ENCODE assay signal across 15 cellular contexts in genomic region chr5:126448720-126449119, GRCh38. TPM values are rescaled to one million over a fixed set of nuclear protein-coding genes. Genes with fewer than 3 reads are reported as not detected.
DNase-seq lines count a peak whose midpoint lies in the region; ATAC-seq and TF ChIP-seq lines count a peak whose summit lies in the region.
"Had no signal": no experiment of that assay in that cellular context is flagged by ENCODE, and none has a peak within 500 bp of the region (broad histone marks: within the 10 kb centered on the region; RNA-seq: fewer than 3 reads in every experiment).

No MANE protein-coding gene starts in this region.

- TF ChIP-seq CTCF in MM.1S (IDR thresholded peaks at IDR 0.05; ENCODE audit: low read length) (no peak), natural killer cell (IDR thresholded peaks at IDR 0.05) (no peak), WERI-Rb-1 (IDR thresholded peaks at IDR 0.05; ENCODE audit: low read depth, low read length) (no peak)

- H3K4me2 ChIP-seq in MM.1S (ENCODE audit: low read depth, low read length) = peak overlapping the region; percentile 89; the same call in 1 of the 2 replicates

- ATAC-seq in natural killer cell (no peak), HG03565 (IDR thresholded peaks at IDR 0.05; ENCODE audit: unreplicated experiment) (no peak)
- ATAC-seq: HCT116, heart right ventricle had no signal

- no peaks in the 10 kb centered on the region for H3K9me2 ChIP-seq in MM.1S (replicated peaks; ENCODE audit: insufficient read depth, low read length)

- H3K36me3 Mint-ChIP-seq in activated naive CD8-positive, alpha-beta T cell treated with anti-CD3 and anti-CD28 coated beads for 36 hours = peaks cover 30% of the 10 kb centered on the region
- no peaks in the 10 kb centered on the region for H3K36me3 Mint-ChIP-seq in natural killer cell

- H3K27ac Mint-ChIP-seq in activated naive CD8-positive, alpha-beta T cell treated with anti-CD3 and anti-CD28 coated beads for 36 hours = peak overlapping the region; percentile 71
- H3K27ac Mint-ChIP-seq in natural killer cell = peak overlapping the region; percentile 100

- H3K4me1 Mint-ChIP-seq in activated naive CD8-positive, alpha-beta T cell treated with anti-CD3 and anti-CD28 coated beads for 36 hours = peaks cover 78% of the 10 kb centered on the region
- H3K4me1 Mint-ChIP-seq in natural killer cell = peaks cover 47 to 49% of the 10 kb centered on the region in 2 donors

- no peak overlapping the region for H2AFZ ChIP-seq in MM.1S (ENCODE audit: low read length)

- no peaks in the 10 kb centered on the region for H4K20me1 ChIP-seq in MM.1S (ENCODE audit: insufficient read depth, low read length)

- H3K9me3 ChIP-seq in MM.1S (replicated peaks; ENCODE audit: insufficient read depth, low read length) = no peaks in the 10 kb centered on the region
- peaks cover 2% of the 10 kb centered on the region for H3K9me3 ChIP-seq in WERI-Rb-1 (ENCODE audit: severe bottlenecking)
- H3K9me3 ChIP-seq: heart right ventricle had no signal

- H3K4me3 ChIP-seq in MM.1S (ENCODE audit: low read length) (no peak overlapping the region), WERI-Rb-1 (ENCODE audit: low read depth, low read length) (no peak overlapping the region)
- H3K4me3 ChIP-seq: heart right ventricle had no signal

- H3K27me3 ChIP-seq in MM.1S (replicated peaks; ENCODE audit: insufficient read depth, low read length) = no peaks in the 10 kb centered on the region
- no peaks in the 10 kb centered on the region for H3K27me3 ChIP-seq in WERI-Rb-1 (ENCODE audit: insufficient read depth, low read depth, severe bottlenecking)
- H3K27me3 ChIP-seq: brain microvascular endothelial cell, heart right ventricle had no signal

- H3K9me3 Mint-ChIP-seq in activated naive CD8-positive, alpha-beta T cell treated with anti-CD3 and anti-CD28 coated beads for 36 hours = peaks cover 9% of the 10 kb centered on the region
- no peaks in the 10 kb centered on the region for H3K9me3 Mint-ChIP-seq in natural killer cell

- intact Hi-C loops in natural killer cell (cut with micrococcal nuclease) = no loop called here

- H3K79me2 ChIP-seq in MM.1S (ENCODE audit: low read length) = peaks cover 5% of the 10 kb centered on the region; the same call in 1 of the 2 replicates

- peaks cover 31% of the 10 kb centered on the region for H3K4me1 ChIP-seq in MM.1S (ENCODE audit: low read length)

- no peaks in the 10 kb centered on the region for H3K36me3 ChIP-seq in MM.1S (replicated peaks; ENCODE audit: insufficient read depth, low read length)
- H3K36me3 ChIP-seq in WERI-Rb-1 = no peaks in the 10 kb centered on the region

- H3K27me3 Mint-ChIP-seq in activated naive CD8-positive, alpha-beta T cell treated with anti-CD3 and anti-CD28 coated beads for 36 hours = no peaks in the 10 kb centered on the region
- no peaks in the 10 kb centered on the region for H3K27me3 Mint-ChIP-seq in natural killer cell (ENCODE audit: low read depth in 2 of 2)

- H3F3A ChIP-seq in MM.1S (ENCODE audit: insufficient read depth, low read length) = peaks cover 24% of the 10 kb centered on the region

- H3K27ac ChIP-seq in MM.1S (ENCODE audit: low read length) (peak overlapping the region; percentile 98), WERI-Rb-1 (no peak overlapping the region)
- H3K27ac ChIP-seq: 22Rv1 had no signal

- DNase-seq in DMS153 (lab: John Stamatoyannopoulos, UW) = peak; percentile 13
- no peak for DNase-seq in DMS153 treated with DMSO at 0.1 percent for 48 hours (lab: John Stamatoyannopoulos, UW; ENCODE audit: unreplicated experiment)
- DNase-seq in MM.1S = peak; percentile 38
- no peak for DNase-seq in activated naive CD8-positive, alpha-beta T cell treated with anti-CD3 and anti-CD28 coated beads for 36 hours
- DNase-seq in natural killer cell = no peak
- DNase-seq in WERI-Rb-1 = no peak
- DNase-seq in effector CD4-positive, alpha-beta T cell = no peak
- DNase-seq: activated CD8-positive, alpha-beta memory T cell treated with anti-CD3 and anti-CD28 coated beads, Interleukin-2, amount 50 U/mL, for 4 hours; brain microvascular endothelial cell; heart right ventricle; T1000 had no signal

- no peak overlapping the region for H3K9ac ChIP-seq in MM.1S (ENCODE audit: low read length)

- peak overlapping the region; percentile 15 for H3K4me3 Mint-ChIP-seq in activated naive CD8-positive, alpha-beta T cell treated with anti-CD3 and anti-CD28 coated beads for 36 hours
- peak overlapping the region; percentile 55 for H3K4me3 Mint-ChIP-seq in natural killer cell

RNA-seq across cellular contexts. Expression of gene GRAMD2B, which starts 25.5 kb away (rescaled TPM):
- total RNA-seq in activated naive CD8-positive, alpha-beta T cell treated with anti-CD3 and anti-CD28 coated beads for 36 hours = 1 to 10 TPM; 7.4 to 7.7 TPM
- 10 to 100 TPM in 1 of 3 donors, 1 to 10 TPM in 2; 9.2 to 15.4 (median 10.0) TPM for total RNA-seq in natural killer cell
- total RNA-seq: NCI-H460 had no signal

Comparison
In these comparisons a context has a peak if more than half of its experiments do, and no peak if none do; other contexts are left out.
1. DNase-seq: peak in DMS153 (single experiment) and MM.1S (single experiment); none in DMS153 treated with DMSO at 0.1 percent for 48 hours (single experiment), activated naive CD8-positive, alpha-beta T cell treated with anti-CD3 and anti-CD28 coated beads for 36 hours (single experiment), natural killer cell (single experiment), WERI-Rb-1 (single experiment) and effector CD4-positive, alpha-beta T cell (single experiment).